7 cellular contexts compared by ENCODE assay signal in the genomic region with DNA sequence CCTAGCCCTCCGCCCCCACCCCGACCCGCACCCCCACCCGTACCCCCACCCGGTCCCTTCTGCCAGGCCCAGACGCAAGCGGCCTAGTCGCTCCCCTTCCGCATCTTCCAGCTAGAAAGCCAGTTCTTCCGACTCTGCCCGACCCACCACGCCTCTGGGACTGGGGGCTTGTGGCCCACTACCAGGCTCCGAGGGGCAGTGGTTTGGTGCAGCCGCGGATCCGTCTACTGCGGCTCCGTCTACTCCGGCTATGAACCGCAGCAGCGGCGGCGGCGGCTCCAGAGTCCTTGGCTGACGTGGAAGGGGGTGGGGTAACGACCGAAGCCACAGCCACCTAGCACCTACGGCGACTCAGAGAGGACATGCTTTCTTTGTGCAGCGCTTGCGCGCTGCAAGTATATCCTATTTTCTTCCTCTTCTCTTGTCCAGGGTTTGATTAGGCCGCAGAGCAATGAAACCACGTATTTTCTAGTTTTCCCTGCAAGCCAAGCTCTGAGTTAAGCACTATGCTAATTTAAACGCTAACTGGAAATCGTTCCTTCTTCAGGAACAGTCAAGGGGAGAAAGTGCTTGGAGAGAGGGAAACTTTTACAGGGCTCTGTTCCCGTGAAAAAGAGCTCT. TPM values are rescaled to one million over a fixed set of nuclear protein-coding genes. Genes with fewer than 3 reads are reported as not detected.
A peak's percentile ranks its signal among the peaks of the same experiment; 100 is the strongest.
DNase-seq lines count a peak whose midpoint lies in the region; ATAC-seq and TF ChIP-seq lines count a peak whose summit lies in the region.

A gene with protein sequence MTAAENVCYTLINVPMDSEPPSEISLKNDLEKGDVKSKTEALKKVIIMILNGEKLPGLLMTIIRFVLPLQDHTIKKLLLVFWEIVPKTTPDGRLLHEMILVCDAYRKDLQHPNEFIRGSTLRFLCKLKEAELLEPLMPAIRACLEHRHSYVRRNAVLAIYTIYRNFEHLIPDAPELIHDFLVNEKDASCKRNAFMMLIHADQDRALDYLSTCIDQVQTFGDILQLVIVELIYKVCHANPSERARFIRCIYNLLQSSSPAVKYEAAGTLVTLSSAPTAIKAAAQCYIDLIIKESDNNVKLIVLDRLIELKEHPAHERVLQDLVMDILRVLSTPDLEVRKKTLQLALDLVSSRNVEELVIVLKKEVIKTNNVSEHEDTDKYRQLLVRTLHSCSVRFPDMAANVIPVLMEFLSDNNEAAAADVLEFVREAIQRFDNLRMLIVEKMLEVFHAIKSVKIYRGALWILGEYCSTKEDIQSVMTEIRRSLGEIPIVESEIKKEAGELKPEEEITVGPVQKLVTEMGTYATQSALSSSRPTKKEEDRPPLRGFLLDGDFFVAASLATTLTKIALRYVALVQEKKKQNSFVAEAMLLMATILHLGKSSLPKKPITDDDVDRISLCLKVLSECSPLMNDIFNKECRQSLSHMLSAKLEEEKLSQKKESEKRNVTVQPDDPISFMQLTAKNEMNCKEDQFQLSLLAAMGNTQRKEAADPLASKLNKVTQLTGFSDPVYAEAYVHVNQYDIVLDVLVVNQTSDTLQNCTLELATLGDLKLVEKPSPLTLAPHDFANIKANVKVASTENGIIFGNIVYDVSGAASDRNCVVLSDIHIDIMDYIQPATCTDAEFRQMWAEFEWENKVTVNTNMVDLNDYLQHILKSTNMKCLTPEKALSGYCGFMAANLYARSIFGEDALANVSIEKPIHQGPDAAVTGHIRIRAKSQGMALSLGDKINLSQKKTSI (minus strand): TSS at position 252 of the 621 bp plus-strand sequence. CDS start 883 bp downstream, outside the sequence.

- H3K4me1 Mint-ChIP-seq in T-helper 2 cell treated with Interferon-gamma antibody and Interleukin-4, amounts not matched to agents 5 μg/mL and 100 μg/mL, for 36 hours (ENCODE audit: low read depth) = peaks cover 38% of the 10 kb centered on the region

- TF ChIP-seq CTCF in ascending aorta (IDR thresholded peaks at IDR 0.05) (no peak), hepatocyte (IDR thresholded peaks at IDR 0.05; ENCODE audit: poor library complexity) (no peak)

- H3K4me1 ChIP-seq in ascending aorta = peaks cover 0 to 18% of the 10 kb centered on the region in 2 donors
- peaks cover 11% of the 10 kb centered on the region for H3K4me1 ChIP-seq in hepatocyte (ENCODE audit: insufficient read depth)

- ATAC-seq in GM18502 (IDR thresholded peaks at IDR 0.05; ENCODE audit: poor library complexity, unreplicated experiment) (peak; percentile 94), HG02970 (IDR thresholded peaks at IDR 0.05; ENCODE audit: low FRiP score, unreplicated experiment) (peak; percentile 90)

- intact Hi-C loops in ascending aorta (cut with DNase I) = loop anchor here (1.0 kb wide), 1 partner anchor 21 kb away; a partner anchor contains a TSS

- peak within 1 kb of the TSS; percentile 94 for H3K27ac Mint-ChIP-seq in T-helper 2 cell treated with Interferon-gamma antibody and Interleukin-4, amounts not matched to agents 5 μg/mL and 100 μg/mL, for 36 hours

- H3K4me3 Mint-ChIP-seq in T-helper 2 cell treated with Interferon-gamma antibody and Interleukin-4, amounts not matched to agents 5 μg/mL and 100 μg/mL, for 36 hours = peak within 1 kb of the TSS; percentile 92

- H3K27me3 ChIP-seq in ascending aorta = no peaks in the 10 kb centered on the region
- H3K27me3 ChIP-seq in hepatocyte = no peaks in the 10 kb centered on the region

- H3K9me2 ChIP-seq in hepatocyte (replicated peaks; ENCODE audit: insufficient read depth) = no peaks in the 10 kb centered on the region

- WGBS in hepatocyte (ENCODE audit: low lambda C conversion rate, missing lambda C conversion rate) = under 1% methylated on average over 32 of the region's 37 CpGs

- H3K9me3 Mint-ChIP-seq in T-helper 2 cell treated with Interferon-gamma antibody and Interleukin-4, amounts not matched to agents 5 μg/mL and 100 μg/mL, for 36 hours = peaks cover 5% of the 10 kb centered on the region

- H4K20me1 ChIP-seq in hepatocyte (ENCODE audit: insufficient read depth, poor library complexity, severe bottlenecking) = peaks cover 9% of the 10 kb centered on the region

- peak within 1 kb of the TSS; percentile 82 to 90 for H3K27ac ChIP-seq in ascending aorta
- peak within 1 kb of the TSS; percentile 92 for H3K27ac ChIP-seq in hepatocyte

- peak within 1 kb of the TSS; percentile 79 for H2AFZ ChIP-seq in hepatocyte

- H3K79me2 ChIP-seq in hepatocyte = peaks cover 48% of the 10 kb centered on the region

- H3K4me3 ChIP-seq in ascending aorta (peak within 1 kb of the TSS; percentile 68 to 86), hepatocyte (peak within 1 kb of the TSS; percentile 71)

- peak within 1 kb of the TSS; percentile 80 for H3K4me2 ChIP-seq in hepatocyte

- H3K27me3 Mint-ChIP-seq in T-helper 2 cell treated with Interferon-gamma antibody and Interleukin-4, amounts not matched to agents 5 μg/mL and 100 μg/mL, for 36 hours (ENCODE audit: low read depth) = no peaks in the 10 kb centered on the region

- H3K36me3 Mint-ChIP-seq in T-helper 2 cell treated with Interferon-gamma antibody and Interleukin-4, amounts not matched to agents 5 μg/mL and 100 μg/mL, for 36 hours (ENCODE audit: low read depth) = peaks cover 44% of the 10 kb centered on the region

- no peaks in the 10 kb centered on the region for H3K9me3 ChIP-seq in ascending aorta
- no peaks in the 10 kb centered on the region for H3K9me3 ChIP-seq in hepatocyte (ENCODE audit: low read depth)

- DNase-seq in NCI-H1930 (lab: John Stamatoyannopoulos, UW) (peak; percentile 82 to 88), ascending aorta (ENCODE audit: low spot score in 2 of 2) (peak; percentile 79 to 95), hepatocyte (ENCODE audit: low spot score) (peak; percentile 95), retina (peak; percentile 94)
- peak; percentile 92 for DNase-seq in T-helper 2 cell treated with Interferon-gamma antibody and Interleukin-4, amounts not matched to agents 5 μg/mL and 100 μg/mL, for 36 hours (ENCODE audit: low spot score)

- peaks cover 26 to 41% of the 10 kb centered on the region in 2 donors for H3K36me3 ChIP-seq in ascending aorta
- H3K36me3 ChIP-seq in hepatocyte (replicated peaks; ENCODE audit: insufficient read depth, low read depth) = peaks cover 7% of the 10 kb centered on the region

RNA-seq across cellular contexts. Expression of the gene that starts here (rescaled TPM):
- total RNA-seq in ascending aorta (29.8 TPM), hepatocyte (226 and 228 TPM in 2 replicates)
- 87.5 and 98.2 TPM in 2 replicates for polyA plus RNA-seq in hepatocyte

Comparison
In these comparisons a context has a peak if more than half of its experiments do, and no peak if none do; other contexts are left out.
1. Peak in every context shown above with its lines: DNase-seq, ATAC-seq, H3K4me3 ChIP-seq and H3K27ac ChIP-seq.